8 cellular contexts compared by ENCODE assay signal in genomic region chrX:70030242-70030823, GRCh38.
DNase-seq lines count a peak whose midpoint lies in the region; ATAC-seq and TF ChIP-seq lines count a peak whose summit lies in the region.

No MANE protein-coding gene starts in this region.

- H3K79me2 ChIP-seq in parathyroid adenoma = no peaks in the 10 kb centered on the region

- H2AFZ ChIP-seq in parathyroid adenoma = no peak overlapping the region

- no peaks in the 10 kb centered on the region for H3K27me3 ChIP-seq in parathyroid adenoma (ENCODE audit: control insufficient read depth, insufficient read depth, low read length)
- H3K27me3 ChIP-seq in effector memory CD4-positive, alpha-beta T cell (replicated peaks; ENCODE audit: control insufficient read depth, insufficient read depth, low read length, poor library complexity, severe bottlenecking) = no peaks in the 10 kb centered on the region

- no peaks in the 10 kb centered on the region for H3K4me1 ChIP-seq in parathyroid adenoma
- peaks cover 6% of the 10 kb centered on the region for H3K4me1 ChIP-seq in effector memory CD4-positive, alpha-beta T cell (ENCODE audit: control insufficient read depth, insufficient read depth, low read length, poor library complexity, severe bottlenecking)

- no peaks in the 10 kb centered on the region for H3K9me3 ChIP-seq in parathyroid adenoma (ENCODE audit: control insufficient read depth, low read length)
- no peaks in the 10 kb centered on the region for H3K9me3 ChIP-seq in effector memory CD4-positive, alpha-beta T cell (ENCODE audit: control insufficient read depth, low read length)

- peak; percentile 36 to 47 for DNase-seq in AML-193 (lab: John Stamatoyannopoulos, UW)
- peak; percentile 37 for DNase-seq in NCI-H526 treated with DMSO at 0.1 percent for 48 hours (lab: John Stamatoyannopoulos, UW)
- peak; percentile 24 for DNase-seq in activated T-cell treated with anti-CD3 and anti-CD28 coated beads, Interleukin-2, amount 50 U/mL, for 1 hour
- peak; percentile 16 to 49 for DNase-seq in foreskin fibroblast
- DNase-seq in effector memory CD4-positive, alpha-beta T cell = no peak

- no peak overlapping the region for H3K9ac ChIP-seq in parathyroid adenoma

- H3K36me3 ChIP-seq in parathyroid adenoma (ENCODE audit: control insufficient read depth, insufficient read depth, low read length) = no peaks in the 10 kb centered on the region
- H3K36me3 ChIP-seq in effector memory CD4-positive, alpha-beta T cell (ENCODE audit: control insufficient read depth, insufficient read depth, low read length) = no peaks in the 10 kb centered on the region

- H3K4me3 ChIP-seq in foreskin fibroblast (ENCODE audit: low read depth in 1 of 2, low read length in 2 of 2) (no peak overlapping the region), parathyroid adenoma (ENCODE audit: low read depth, low read length) (no peak overlapping the region)
- H3K4me3 ChIP-seq in effector memory CD4-positive, alpha-beta T cell (ENCODE audit: insufficient read depth, low read depth, low read length, poor library complexity, severe bottlenecking) = no peak overlapping the region

- H3K4me2 ChIP-seq in parathyroid adenoma (ENCODE audit: low read length) = no peak overlapping the region

- no peak overlapping the region for H3K27ac ChIP-seq in parathyroid adenoma
- H3K27ac ChIP-seq in effector memory CD4-positive, alpha-beta T cell (ENCODE audit: insufficient read depth, low read length, poor library complexity, severe bottlenecking) = no peak overlapping the region

- TF ChIP-seq CTCF in foreskin fibroblast (IDR thresholded peaks at IDR 0.05; ENCODE audit: low read depth, low read length) = peak; percentile 57
- peak; percentile 76 for TF ChIP-seq CTCF in parathyroid adenoma (IDR thresholded peaks at IDR 0.05)

- ATAC-seq in GM18498 (IDR thresholded peaks at IDR 0.05; ENCODE audit: unreplicated experiment) = peak; percentile 80
- peak; percentile 49 for ATAC-seq in HG03103 (IDR thresholded peaks at IDR 0.05; ENCODE audit: low read depth, unreplicated experiment)

Comparison
In these comparisons a context has a peak if more than half of its experiments do, and no peak if none do; other contexts are left out.
1. DNase-seq: peak in AML-193 (2 of 2), NCI-H526 treated with DMSO at 0.1 percent for 48 hours (single experiment), activated T-cell treated with anti-CD3 and anti-CD28 coated beads, Interleukin-2, amount 50 U/mL, for 1 hour (single experiment) and foreskin fibroblast (2 of 2); none in effector memory CD4-positive, alpha-beta T cell (0 of 3).